Comparison of ENCODE assay signal across 1 cellular context in the genomic region with DNA sequence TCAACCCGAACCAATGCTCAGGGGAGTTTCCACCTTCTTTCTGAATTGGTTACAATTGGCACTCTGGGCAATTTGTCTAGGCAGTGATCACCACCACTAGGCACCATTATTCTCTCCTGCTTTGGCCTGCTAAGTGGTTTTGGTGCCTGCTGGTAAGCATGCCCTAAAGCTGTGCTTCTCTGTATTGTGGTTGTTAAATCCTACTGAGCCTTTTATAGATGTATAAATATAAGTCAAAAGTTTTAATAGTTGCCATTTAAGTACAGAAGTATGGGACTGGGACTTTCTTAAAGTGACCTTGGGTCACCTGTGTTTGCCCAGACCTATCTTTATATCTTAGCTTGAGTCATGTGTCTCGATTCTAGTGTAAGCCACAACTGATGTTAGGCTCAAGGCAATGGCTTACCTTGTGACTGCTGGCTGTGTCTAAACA.
TF ChIP-seq lines count a peak whose summit lies in the region.

No MANE protein-coding gene starts in this region.

TF ChIP-seq in GM23338, 12 proteins besides CTCF, POLR2A, EP300 and RAD21 (continued from another document):
- TF ChIP-seq, protein P1, sequence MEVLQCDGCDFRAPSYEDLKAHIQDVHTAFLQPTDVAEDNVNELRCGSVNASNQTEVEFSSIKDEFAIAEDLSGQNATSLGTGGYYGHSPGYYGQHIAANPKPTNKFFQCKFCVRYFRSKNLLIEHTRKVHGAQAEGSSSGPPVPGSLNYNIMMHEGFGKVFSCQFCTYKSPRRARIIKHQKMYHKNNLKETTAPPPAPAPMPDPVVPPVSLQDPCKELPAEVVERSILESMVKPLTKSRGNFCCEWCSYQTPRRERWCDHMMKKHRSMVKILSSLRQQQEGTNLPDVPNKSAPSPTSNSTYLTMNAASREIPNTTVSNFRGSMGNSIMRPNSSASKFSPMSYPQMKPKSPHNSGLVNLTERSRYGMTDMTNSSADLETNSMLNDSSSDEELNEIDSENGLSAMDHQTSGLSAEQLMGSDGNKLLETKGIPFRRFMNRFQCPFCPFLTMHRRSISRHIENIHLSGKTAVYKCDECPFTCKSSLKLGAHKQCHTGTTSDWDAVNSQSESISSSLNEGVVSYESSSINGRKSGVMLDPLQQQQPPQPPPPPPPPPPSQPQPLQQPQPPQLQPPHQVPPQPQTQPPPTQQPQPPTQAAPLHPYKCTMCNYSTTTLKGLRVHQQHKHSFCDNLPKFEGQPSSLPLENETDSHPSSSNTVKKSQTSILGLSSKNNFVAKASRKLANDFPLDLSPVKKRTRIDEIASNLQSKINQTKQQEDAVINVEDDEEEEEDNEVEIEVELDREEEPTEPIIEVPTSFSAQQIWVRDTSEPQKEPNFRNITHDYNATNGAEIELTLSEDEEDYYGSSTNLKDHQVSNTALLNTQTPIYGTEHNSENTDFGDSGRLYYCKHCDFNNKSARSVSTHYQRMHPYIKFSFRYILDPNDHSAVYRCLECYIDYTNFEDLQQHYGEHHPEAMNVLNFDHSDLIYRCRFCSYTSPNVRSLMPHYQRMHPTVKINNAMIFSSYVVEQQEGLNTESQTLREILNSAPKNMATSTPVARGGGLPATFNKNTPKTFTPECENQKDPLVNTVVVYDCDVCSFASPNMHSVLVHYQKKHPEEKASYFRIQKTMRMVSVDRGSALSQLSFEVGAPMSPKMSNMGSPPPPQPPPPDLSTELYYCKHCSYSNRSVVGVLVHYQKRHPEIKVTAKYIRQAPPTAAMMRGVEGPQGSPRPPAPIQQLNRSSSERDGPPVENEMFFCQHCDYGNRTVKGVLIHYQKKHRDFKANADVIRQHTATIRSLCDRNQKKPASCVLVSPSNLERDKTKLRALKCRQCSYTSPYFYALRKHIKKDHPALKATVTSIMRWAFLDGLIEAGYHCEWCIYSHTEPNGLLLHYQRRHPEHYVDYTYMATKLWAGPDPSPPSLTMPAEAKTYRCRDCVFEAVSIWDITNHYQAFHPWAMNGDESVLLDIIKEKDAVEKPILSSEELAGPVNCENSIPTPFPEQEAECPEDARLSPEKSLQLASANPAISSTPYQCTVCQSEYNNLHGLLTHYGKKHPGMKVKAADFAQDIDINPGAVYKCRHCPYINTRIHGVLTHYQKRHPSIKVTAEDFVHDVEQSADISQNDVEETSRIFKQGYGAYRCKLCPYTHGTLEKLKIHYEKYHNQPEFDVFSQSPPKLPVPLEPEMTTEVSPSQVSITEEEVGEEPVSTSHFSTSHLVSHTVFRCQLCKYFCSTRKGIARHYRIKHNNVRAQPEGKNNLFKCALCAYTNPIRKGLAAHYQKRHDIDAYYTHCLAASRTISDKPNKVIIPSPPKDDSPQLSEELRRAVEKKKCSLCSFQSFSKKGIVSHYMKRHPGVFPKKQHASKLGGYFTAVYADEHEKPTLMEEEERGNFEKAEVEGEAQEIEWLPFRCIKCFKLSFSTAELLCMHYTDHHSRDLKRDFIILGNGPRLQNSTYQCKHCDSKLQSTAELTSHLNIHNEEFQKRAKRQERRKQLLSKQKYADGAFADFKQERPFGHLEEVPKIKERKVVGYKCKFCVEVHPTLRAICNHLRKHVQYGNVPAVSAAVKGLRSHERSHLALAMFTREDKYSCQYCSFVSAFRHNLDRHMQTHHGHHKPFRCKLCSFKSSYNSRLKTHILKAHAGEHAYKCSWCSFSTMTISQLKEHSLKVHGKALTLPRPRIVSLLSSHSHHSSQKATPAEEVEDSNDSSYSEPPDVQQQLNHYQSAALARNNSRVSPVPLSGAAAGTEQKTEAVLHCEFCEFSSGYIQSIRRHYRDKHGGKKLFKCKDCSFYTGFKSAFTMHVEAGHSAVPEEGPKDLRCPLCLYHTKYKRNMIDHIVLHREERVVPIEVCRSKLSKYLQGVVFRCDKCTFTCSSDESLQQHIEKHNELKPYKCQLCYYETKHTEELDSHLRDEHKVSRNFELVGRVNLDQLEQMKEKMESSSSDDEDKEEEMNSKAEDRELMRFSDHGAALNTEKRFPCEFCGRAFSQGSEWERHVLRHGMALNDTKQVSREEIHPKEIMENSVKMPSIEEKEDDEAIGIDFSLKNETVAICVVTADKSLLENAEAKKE (CRISPR knock-in tag; IDR thresholded peaks at IDR 0.05) = no peak
- no peak for TF ChIP-seq ZNF114 (CRISPR knock-in tag; IDR thresholded peaks at IDR 0.05)
